23 cellular contexts compared by ENCODE assay signal in the genomic region with DNA sequence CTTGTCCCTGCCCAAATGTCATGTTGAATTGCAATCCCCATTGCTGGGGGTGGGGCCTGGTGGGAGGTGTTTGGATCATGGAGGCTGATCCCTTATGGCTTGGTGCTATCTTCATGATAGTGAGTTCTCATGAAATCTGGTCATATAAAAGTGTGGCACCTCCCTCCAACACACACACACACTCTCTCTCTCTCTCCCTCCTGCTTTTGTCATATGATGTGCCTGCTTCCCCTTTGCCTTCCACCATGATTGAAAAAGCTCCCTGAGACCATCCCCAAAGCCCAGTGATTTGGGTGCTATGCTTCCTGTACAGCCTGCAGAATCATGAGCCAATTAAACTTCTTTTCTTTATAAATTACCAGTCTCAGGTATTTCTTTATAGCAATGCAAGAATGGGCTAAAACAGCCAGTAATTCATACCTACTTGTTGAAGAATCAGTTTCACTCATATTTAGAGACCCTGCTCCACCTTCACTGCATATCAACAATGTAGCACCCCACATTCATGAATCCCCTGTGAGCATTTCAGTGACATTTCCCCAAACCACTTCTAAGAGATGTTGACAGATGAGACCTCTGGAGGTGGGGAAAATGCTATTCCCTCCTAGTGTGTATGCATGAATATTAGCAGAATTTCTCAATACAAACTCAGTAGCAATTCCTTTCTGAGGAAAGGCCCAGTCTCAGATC. TPM values are rescaled to one million over a fixed set of nuclear protein-coding genes. Genes with fewer than 3 reads are reported as not detected.
DNase-seq lines count a peak whose midpoint lies in the region; ATAC-seq, FAIRE-seq and TF ChIP-seq lines count a peak whose summit lies in the region.
"Had no signal": no experiment of that assay in that cellular context is flagged by ENCODE, and none has a peak within 500 bp of the region (broad histone marks: within the 10 kb centered on the region; RNA-seq: fewer than 3 reads in every experiment).

No MANE protein-coding gene starts in this region.

- H3K4me1 Mint-ChIP-seq in activated T-cell treated with anti-CD3 and anti-CD28 coated beads, Interleukin-2, amount 50 U/mL, for 4 hours (ENCODE audit: low read depth): peaks cover 74% of the 10 kb centered on the region
- peaks cover 85% of the 10 kb centered on the region for H3K4me1 Mint-ChIP-seq in activated naive CD8-positive, alpha-beta T cell treated with anti-CD3 and anti-CD28 coated beads, Interleukin-2, amount 50 U/mL, for 24 hours
- H3K4me1 Mint-ChIP-seq in stimulated activated memory B cell treated with anti-CD40 and anti-IgM and Interleukin-4, amounts not matched to agents 10 μg/mL and 1 μg/mL and 100 μg/mL, for 72 hours: peaks cover 58% of the 10 kb centered on the region
- peaks cover 2% of the 10 kb centered on the region for H3K4me1 Mint-ChIP-seq in progenitor cell of endocrine pancreas (ENCODE audit: low read depth)
- H3K4me1 Mint-ChIP-seq: GM23338 had no signal

- no peaks in the 10 kb centered on the region for H3K4me1 ChIP-seq in esophagus muscularis mucosa

- DNase-seq in activated T-cell treated with anti-CD3 and anti-CD28 coated beads, Interleukin-2, amount 50 U/mL, for 4 hours: no peak
- no peak for DNase-seq in activated T-cell treated with anti-CD3 and anti-CD28 coated beads, Interleukin-2, amount 50 U/mL, for 1 hour
- DNase-seq in GM12892 (ENCODE audit: insufficient read length) (no peak), progenitor cell of endocrine pancreas (ENCODE audit: low spot score, unreplicated experiment) (no peak), esophagus muscularis mucosa (ENCODE audit: extremely low spot score) (no peak), inferior parietal cortex (ENCODE audit: extremely low spot score) (no peak)
- DNase-seq in activated naive CD8-positive, alpha-beta T cell treated with anti-CD3 and anti-CD28 coated beads, Interleukin-2, amount 50 U/mL, for 24 hours: no peak
- DNase-seq: C1 segment of cervical spinal cord; GDM1; heart left ventricle; midbrain; NCI-H1417 treated with DMSO at 0.1 percent for 48 hours; NCI-H524; nucleus accumbens; retina; stimulated activated CD4-positive, alpha-beta T cell treated with anti-CD3 and anti-CD28 coated beads, Interleukin-12 subunit alpha, Interleukin-12 subunit beta, amount 100 ng/mL, for 4 hours; stimulated activated CD8-positive, alpha-beta memory T cell treated with anti-CD3 and anti-CD28 coated beads, Interleukin-4, amount 100 ng/mL, for 48 hours had no signal

- H3K27me3 Mint-ChIP-seq in activated T-cell treated with anti-CD3 and anti-CD28 coated beads, Interleukin-2, amount 50 U/mL, for 4 hours (ENCODE audit: low read depth): no peaks in the 10 kb centered on the region
- no peaks in the 10 kb centered on the region for H3K27me3 Mint-ChIP-seq in activated naive CD8-positive, alpha-beta T cell treated with anti-CD3 and anti-CD28 coated beads, Interleukin-2, amount 50 U/mL, for 24 hours
- no peaks in the 10 kb centered on the region for H3K27me3 Mint-ChIP-seq in stimulated activated memory B cell treated with anti-CD40 and anti-IgM and Interleukin-4, amounts not matched to agents 10 μg/mL and 1 μg/mL and 100 μg/mL, for 72 hours
- no peaks in the 10 kb centered on the region for H3K27me3 Mint-ChIP-seq in progenitor cell of endocrine pancreas

- no peak overlapping the region for H3K27ac ChIP-seq in esophagus muscularis mucosa (replicated peaks in 1 of 4)
- H3K27ac ChIP-seq: coronary artery, heart left ventricle, thoracic aorta had no signal

- FAIRE-seq in GM12892 (lab: Jason Lieb, UNC): peak; percentile 73
- FAIRE-seq: bronchial epithelial cell had no signal

- TF ChIP-seq CTCF in progenitor cell of endocrine pancreas (IDR thresholded peaks at IDR 0.05; ENCODE audit: unreplicated experiment) (no peak), esophagus muscularis mucosa (IDR thresholded peaks at IDR 0.05) (no peak)

- H3K4me3 ChIP-seq in esophagus muscularis mucosa: no peak overlapping the region
- H3K4me3 ChIP-seq: coronary artery, GM23338, heart left ventricle, thoracic aorta had no signal

- no peaks in the 10 kb centered on the region for H3K9me3 ChIP-seq in esophagus muscularis mucosa
- H3K9me3 ChIP-seq: heart left ventricle, thoracic aorta had no signal

- H3K27me3 ChIP-seq in esophagus muscularis mucosa: no peaks in the 10 kb centered on the region
- H3K27me3 ChIP-seq: heart left ventricle had no signal

- H3K9me3 Mint-ChIP-seq in activated T-cell treated with anti-CD3 and anti-CD28 coated beads, Interleukin-2, amount 50 U/mL, for 4 hours: peaks cover 8% of the 10 kb centered on the region
- peaks cover 7% of the 10 kb centered on the region for H3K9me3 Mint-ChIP-seq in activated naive CD8-positive, alpha-beta T cell treated with anti-CD3 and anti-CD28 coated beads, Interleukin-2, amount 50 U/mL, for 24 hours
- no peaks in the 10 kb centered on the region for H3K9me3 Mint-ChIP-seq in stimulated activated memory B cell treated with anti-CD40 and anti-IgM and Interleukin-4, amounts not matched to agents 10 μg/mL and 1 μg/mL and 100 μg/mL, for 72 hours
- no peaks in the 10 kb centered on the region for H3K9me3 Mint-ChIP-seq in progenitor cell of endocrine pancreas (ENCODE audit: low read depth)
- H3K9me3 Mint-ChIP-seq: GM23338 had no signal

- no peak for TF ChIP-seq EP300 in esophagus muscularis mucosa (IDR thresholded peaks at IDR 0.05)

- no peak overlapping the region for H3K4me3 Mint-ChIP-seq in activated T-cell treated with anti-CD3 and anti-CD28 coated beads, Interleukin-2, amount 50 U/mL, for 4 hours
- peak overlapping the region; percentile 56 for H3K4me3 Mint-ChIP-seq in activated naive CD8-positive, alpha-beta T cell treated with anti-CD3 and anti-CD28 coated beads, Interleukin-2, amount 50 U/mL, for 24 hours
- H3K4me3 Mint-ChIP-seq in stimulated activated memory B cell treated with anti-CD40 and anti-IgM and Interleukin-4, amounts not matched to agents 10 μg/mL and 1 μg/mL and 100 μg/mL, for 72 hours: no peak overlapping the region
- no peak overlapping the region for H3K4me3 Mint-ChIP-seq in progenitor cell of endocrine pancreas (ENCODE audit: low read depth)
- H3K4me3 Mint-ChIP-seq: GM23338 had no signal

- H3K36me3 ChIP-seq in esophagus muscularis mucosa: peaks cover 0 to 47% (median 0%) of the 10 kb centered on the region in 4 donors
- H3K36me3 ChIP-seq: thoracic aorta had no signal

- intact Hi-C loops in esophagus muscularis mucosa (cut with DNase I): no loop called here

- H3K36me3 Mint-ChIP-seq in activated T-cell treated with anti-CD3 and anti-CD28 coated beads, Interleukin-2, amount 50 U/mL, for 4 hours (ENCODE audit: insufficient read depth): no peaks in the 10 kb centered on the region
- peaks cover 17% of the 10 kb centered on the region for H3K36me3 Mint-ChIP-seq in activated naive CD8-positive, alpha-beta T cell treated with anti-CD3 and anti-CD28 coated beads, Interleukin-2, amount 50 U/mL, for 24 hours (ENCODE audit: low read depth)
- peaks cover 5% of the 10 kb centered on the region for H3K36me3 Mint-ChIP-seq in stimulated activated memory B cell treated with anti-CD40 and anti-IgM and Interleukin-4, amounts not matched to agents 10 μg/mL and 1 μg/mL and 100 μg/mL, for 72 hours
- H3K36me3 Mint-ChIP-seq in progenitor cell of endocrine pancreas (ENCODE audit: insufficient read depth): no peaks in the 10 kb centered on the region

- peak overlapping the region; percentile 96 for H3K27ac Mint-ChIP-seq in activated naive CD8-positive, alpha-beta T cell treated with anti-CD3 and anti-CD28 coated beads, Interleukin-2, amount 50 U/mL, for 24 hours
- peak overlapping the region; percentile 71 for H3K27ac Mint-ChIP-seq in stimulated activated memory B cell treated with anti-CD40 and anti-IgM and Interleukin-4, amounts not matched to agents 10 μg/mL and 1 μg/mL and 100 μg/mL, for 72 hours
- H3K27ac Mint-ChIP-seq in progenitor cell of endocrine pancreas: no peak overlapping the region
- H3K27ac Mint-ChIP-seq: GM23338 had no signal

- ATAC-seq in activated T-cell treated with anti-CD3 and anti-CD28 coated beads, Interleukin-2, amount 50 U/mL, for 4 hours: peak; percentile 45 to 69
- peak; percentile 62 for ATAC-seq in activated naive CD8-positive, alpha-beta T cell treated with anti-CD3 and anti-CD28 coated beads, Interleukin-2, amount 50 U/mL, for 24 hours
- no peak for ATAC-seq in stimulated activated memory B cell treated with anti-CD40 and anti-IgM and Interleukin-4, amounts not matched to agents 10 μg/mL and 1 μg/mL and 100 μg/mL, for 72 hours
- ATAC-seq: GM23338, heart left ventricle, left lobe of liver had no signal

- TF ChIP-seq POLR2A in GM12892 (IDR thresholded peaks at IDR 0.05; ENCODE audit: low read depth, low read length) (no peak), esophagus muscularis mucosa (IDR thresholded peaks at IDR 0.05; ENCODE audit: low read depth) (no peak)

RNA-seq across cellular contexts. Expression of gene STK17B, which starts 54.8 kb away (rescaled TPM):
- 100 to 1,000 TPM; 107 to 166 (median 129) TPM for total RNA-seq in activated T-cell treated with anti-CD3 and anti-CD28 coated beads, Interleukin-2, amount 50 U/mL, for 4 hours
- polyA plus RNA-seq in GM12892 (2012; ENCODE audit: missing spikeins): 43.1 TPM
- total RNA-seq in progenitor cell of endocrine pancreas (3.4 and 3.6 TPM in 2 replicates), esophagus muscularis mucosa (10 to 100 TPM in 1 of 4 donors, 1 to 10 TPM in 3; 6.9 to 24.2 (median 9.4) TPM)

Comparison
In these comparisons a context has a peak if more than half of its experiments do, and no peak if none do; other contexts are left out.
1. RNA of gene STK17B, which starts 54.8 kb away (total RNA-seq): 107 to 166 TPM in activated T-cell treated with anti-CD3 and anti-CD28 coated beads, Interleukin-2, amount 50 U/mL, for 4 hours; 6.9 to 24.2 TPM in esophagus muscularis mucosa and 3.4 to 3.6 TPM in progenitor cell of endocrine pancreas; every median in the first group is over 4 times any median in the second.